8 cellular contexts compared by ENCODE assay signal in genomic region chr9:34370970-34371880, GRCh38. TPM values are rescaled to one million over a fixed set of nuclear protein-coding genes. Genes with fewer than 3 reads are reported as not detected.
DNase-seq lines count a peak whose midpoint lies in the region; ATAC-seq and TF ChIP-seq lines count a peak whose summit lies in the region.
"Had no signal": no experiment of that assay in that cellular context is flagged by ENCODE, and none has a peak within 500 bp of the region (broad histone marks: within the 10 kb centered on the region; RNA-seq: fewer than 3 reads in every experiment).

No MANE protein-coding gene starts in this region.

- peaks cover 7% of the 10 kb centered on the region for H3K4me1 Mint-ChIP-seq in CD14-positive monocyte
- H3K4me1 Mint-ChIP-seq in endothelial cell (ENCODE audit: unreplicated experiment), result peaks cover 33% of the 10 kb centered on the region

- no peak overlapping the region for H3K27ac ChIP-seq in osteoblast (ENCODE audit: low read depth, low read length)

- DNase-seq in CD14-positive monocyte (ENCODE audit: low spot score) (no peak), ELR (ENCODE audit: low read depth) (peak; percentile 7), endothelial cell (ENCODE audit: low spot score) (no peak), osteoblast (ENCODE audit: insufficient read length, low spot score, missing footprints) (peak; percentile 21), mucosa of gallbladder (ENCODE audit: low spot score) (no peak)
- no peak for DNase-seq in effector CD8-positive, alpha-beta T cell (lab: John Stamatoyannopoulos, UW)

- intact Hi-C loops in CD14-positive monocyte (cut with micrococcal nuclease), result no loop called here

- peak overlapping the region; percentile 46 to 69 for H3K4me3 Mint-ChIP-seq in CD14-positive monocyte
- peak overlapping the region; percentile 51 for H3K4me3 Mint-ChIP-seq in endothelial cell (ENCODE audit: unreplicated experiment)
- H3K4me3 Mint-ChIP-seq: T-helper 2 cell treated with Interferon-gamma antibody and Interleukin-4, amounts not matched to agents 5 μg/mL and 100 μg/mL, for 36 hours had no signal

- peaks cover 7 to 25% (median 18%) of the 10 kb centered on the region in 7 donors for H3K9me3 Mint-ChIP-seq in CD14-positive monocyte
- H3K9me3 Mint-ChIP-seq in endothelial cell (ENCODE audit: unreplicated experiment), result peaks cover 14% of the 10 kb centered on the region

- no peak overlapping the region for H2AFZ ChIP-seq in osteoblast (ENCODE audit: low read length)

- no peaks in the 10 kb centered on the region for H4K20me1 ChIP-seq in osteoblast (ENCODE audit: insufficient read depth, low read length)

- peaks cover 0 to 7% of the 10 kb centered on the region in 2 donors for H3K36me3 Mint-ChIP-seq in CD14-positive monocyte
- H3K36me3 Mint-ChIP-seq in endothelial cell (ENCODE audit: low read depth, unreplicated experiment), result peaks cover 71% of the 10 kb centered on the region

- H3K4me2 ChIP-seq in osteoblast (ENCODE audit: insufficient read depth, low read length), result no peak overlapping the region

- no peaks in the 10 kb centered on the region for H3K27me3 ChIP-seq in osteoblast (ENCODE audit: insufficient read depth, low read length)

- H3K36me3 ChIP-seq in osteoblast (ENCODE audit: insufficient read depth, low read length), result no peaks in the 10 kb centered on the region

- H3K4me3 ChIP-seq in osteoblast (ENCODE audit: insufficient read depth, low read length), result no peak overlapping the region

- no peaks in the 10 kb centered on the region for H3K9me3 ChIP-seq in osteoblast (ENCODE audit: low read depth, low read length)

- H3K27ac Mint-ChIP-seq in CD14-positive monocyte (peak overlapping the region in 1 of 7 donors; percentile 3), endothelial cell (ENCODE audit: unreplicated experiment) (no peak overlapping the region)
- H3K27ac Mint-ChIP-seq: T-helper 2 cell treated with Interferon-gamma antibody and Interleukin-4, amounts not matched to agents 5 μg/mL and 100 μg/mL, for 36 hours had no signal

- no peaks in the 10 kb centered on the region for H3K79me2 ChIP-seq in osteoblast (ENCODE audit: insufficient read depth, low read length)

- ATAC-seq in GM18520 (IDR thresholded peaks at IDR 0.05; ENCODE audit: unreplicated experiment), result no peak

- TF ChIP-seq CTCF in CD14-positive monocyte (IDR thresholded peaks at IDR 0.05) (no peak), endothelial cell (IDR thresholded peaks at IDR 0.05; ENCODE audit: unreplicated experiment) (no peak), osteoblast (IDR thresholded peaks at IDR 0.05; ENCODE audit: extremely low read depth, low read depth, low read length) (no peak)

- H3K27me3 Mint-ChIP-seq in CD14-positive monocyte (ENCODE audit: low read depth in 3 of 3) (peaks cover 11 to 17% (median 13%) of the 10 kb centered on the region in 3 donors), endothelial cell (ENCODE audit: unreplicated experiment) (peaks cover 22% of the 10 kb centered on the region)

- H3K4me1 ChIP-seq in osteoblast (ENCODE audit: insufficient read depth, low read length), result peaks cover 2% of the 10 kb centered on the region

RNA-seq across cellular contexts. Expression of gene MYORG, which starts 5.5 kb away (rescaled TPM):
- under 1 TPM in 1 of 2 donors, not detected in 1; 0.05 TPM for polyA plus RNA-seq in CD14-positive monocyte
- total RNA-seq in endothelial cell (ENCODE audit: unreplicated experiment) (77.0 TPM), osteoblast (0.36 and 0.88 TPM in 2 replicates), mucosa of gallbladder (94.5 TPM)

RNA-seq across cellular contexts. Expression of gene NUDT2, which starts 41.9 kb away (rescaled TPM):
- 10 to 100 TPM; 24.4 to 56.9 TPM for polyA plus RNA-seq in CD14-positive monocyte
- total RNA-seq in endothelial cell (ENCODE audit: unreplicated experiment), result 16.8 TPM
- total RNA-seq in osteoblast, result 15.2 and 18.3 TPM in 2 replicates
- total RNA-seq in mucosa of gallbladder, result 25.5 TPM

RNA-seq across cellular contexts. Expression of gene KIF24, which starts 42.2 kb away (rescaled TPM):
- under 1 TPM in 1 of 2 donors, not detected in 1; 0.31 TPM for polyA plus RNA-seq in CD14-positive monocyte
- total RNA-seq in endothelial cell (ENCODE audit: unreplicated experiment) (2.2 TPM), osteoblast (1.8 TPM in 2 replicates), mucosa of gallbladder (1.9 TPM)

Comparison
In these comparisons a context has a peak if more than half of its experiments do, and no peak if none do; other contexts are left out.
1. DNase-seq: peak in ELR (single experiment) and osteoblast (single experiment); none in CD14-positive monocyte (single experiment), endothelial cell (single experiment), mucosa of gallbladder (single experiment) and effector CD8-positive, alpha-beta T cell (single experiment).
2. RNA of gene MYORG, which starts 5.5 kb away (total RNA-seq): 94.5 TPM in mucosa of gallbladder (single experiment) and 77.0 TPM in endothelial cell (single experiment); 0.36 to 0.88 TPM in osteoblast; every median in the first group is over 10 times any median in the second.